ENCODE assay signal across 8 cellular contexts in the genomic region with DNA sequence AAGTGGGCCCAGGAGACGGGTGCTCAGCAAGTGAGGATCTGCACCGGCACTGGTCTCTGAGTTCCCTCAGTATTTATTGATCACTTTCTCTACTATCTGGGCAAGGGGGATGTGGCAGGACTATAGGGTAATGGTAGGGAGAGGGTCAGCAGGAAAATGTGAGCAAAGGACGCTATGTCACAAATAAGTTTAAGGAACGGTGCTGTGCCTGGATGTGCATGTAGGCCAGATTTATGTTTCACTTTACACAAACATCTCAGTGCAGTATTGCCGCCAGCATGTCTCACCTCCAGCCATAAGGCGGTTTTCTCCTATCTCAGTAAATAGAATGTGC. TPM values are rescaled to one million over a fixed set of nuclear protein-coding genes. Genes with fewer than 3 reads are reported as not detected.
DNase-seq lines count a peak whose midpoint lies in the region; ATAC-seq, FAIRE-seq and TF ChIP-seq lines count a peak whose summit lies in the region.
"Not testable (repeated sequence)": the region's sequence is repeated elsewhere in the genome, so short reads cannot be mapped to it uniquely, and the experiment has no call there.

No MANE protein-coding gene starts in this region.

- H3K27me3 ChIP-seq in SJCRH30; cardiac muscle cell; skeletal muscle satellite cell (ENCODE audit: control insufficient read depth, insufficient read depth, low read length): not testable (repeated sequence)

- intact Hi-C loops in activated T-helper 1 cell treated with anti-CD3 and anti-CD28 coated beads, Interleukin-12 subunit alpha, Interleukin-12 subunit beta, Interleukin-2, Interleukin-4 antibody, amounts not matched to agents 30 ng/mL and 10 ng/mL and 1 ng/mL, durations not matched to agents 14 hours and 24 hours and 36 hours (cut with micrococcal nuclease), result not testable (repeated sequence)

- not testable (repeated sequence) for TF ChIP-seq POLR2A in A549 (IDR thresholded peaks at IDR 0.05; ENCODE audit: low read length)

- not testable (repeated sequence) for DNase-seq in A549 (ENCODE audit: low read depth in 1 of 2, low spot score in 1 of 2); HFFc6; SJCRH30; activated T-helper 1 cell treated with anti-CD3 and anti-CD28 coated beads, Interleukin-12 subunit alpha, Interleukin-12 subunit beta, Interleukin-2, Interleukin-4 antibody, amounts not matched to agents 30 ng/mL and 10 ng/mL and 1 ng/mL, durations not matched to agents 14 hours and 24 hours and 36 hours (ENCODE audit: low spot score); chondrocyte (ENCODE audit: low spot score); cardiac muscle cell (ENCODE audit: low read depth in 1 of 2, low spot score in 1 of 2); naive thymus-derived CD8-positive, alpha-beta T cell

- peak overlapping the region; percentile 91 for H3K4me2 ChIP-seq in A549
- H3K4me2 ChIP-seq in skeletal muscle satellite cell (ENCODE audit: low read length), result peak overlapping the region; percentile 92

- H3K9me3 Mint-ChIP-seq in HFFc6; activated T-helper 1 cell treated with anti-CD3 and anti-CD28 coated beads, Interleukin-12 subunit alpha, Interleukin-12 subunit beta, Interleukin-2, Interleukin-4 antibody, amounts not matched to agents 30 ng/mL and 10 ng/mL and 1 ng/mL, durations not matched to agents 14 hours and 24 hours and 36 hours; chondrocyte (ENCODE audit: low read depth); naive thymus-derived CD8-positive, alpha-beta T cell: not testable (repeated sequence)

- not testable (repeated sequence) for H3K36me3 ChIP-seq in SJCRH30; cardiac muscle cell; skeletal muscle satellite cell (ENCODE audit: insufficient read depth, low read length)

- TF ChIP-seq RAD21 in A549 (conservative IDR thresholded peaks at IDR 0.05 in 1 of 2, IDR thresholded peaks at IDR 0.05 in 1 of 2), result not testable (repeated sequence)

- H3K9ac ChIP-seq in skeletal muscle satellite cell (ENCODE audit: low read depth, low read length), result not testable (repeated sequence)

- not testable (repeated sequence) for H3K36me3 Mint-ChIP-seq in HFFc6 (ENCODE audit: low read depth); activated T-helper 1 cell treated with anti-CD3 and anti-CD28 coated beads, Interleukin-12 subunit alpha, Interleukin-12 subunit beta, Interleukin-2, Interleukin-4 antibody, amounts not matched to agents 30 ng/mL and 10 ng/mL and 1 ng/mL, durations not matched to agents 14 hours and 24 hours and 36 hours (ENCODE audit: low read depth); chondrocyte (ENCODE audit: low read depth); naive thymus-derived CD8-positive, alpha-beta T cell

- H3K27ac Mint-ChIP-seq in HFFc6 (peak overlapping the region; percentile 86), chondrocyte (ENCODE audit: unreplicated experiment) (peak overlapping the region; percentile 95)
- H3K27ac Mint-ChIP-seq in activated T-helper 1 cell treated with anti-CD3 and anti-CD28 coated beads, Interleukin-12 subunit alpha, Interleukin-12 subunit beta, Interleukin-2, Interleukin-4 antibody, amounts not matched to agents 30 ng/mL and 10 ng/mL and 1 ng/mL, durations not matched to agents 14 hours and 24 hours and 36 hours, result peak overlapping the region; percentile 19
- peak overlapping the region in 9 of 10 donors; percentile 63 to 99 (median 96) for H3K27ac Mint-ChIP-seq in naive thymus-derived CD8-positive, alpha-beta T cell

- not testable (repeated sequence) for H3K9me3 ChIP-seq in A549; SJCRH30 (replicated peaks); cardiac muscle cell (ENCODE audit: low read depth); skeletal muscle satellite cell (replicated peaks; ENCODE audit: low read length)

- CTCF ChIA-PET in A549 (lab: Yijun Ruan, JAX), result not testable (repeated sequence)

- H3K27ac ChIP-seq in A549 (peak overlapping the region; percentile 73 to 87; a peak in 4 of 6 replicates), cardiac muscle cell (peak overlapping the region; percentile 88)
- H3K27ac ChIP-seq in SJCRH30, result not testable (repeated sequence)

- not testable (repeated sequence) for ATAC-seq in A549; naive thymus-derived CD8-positive, alpha-beta T cell

- TF ChIP-seq EP300 in A549 (IDR thresholded peaks at IDR 0.05), result not testable (repeated sequence)

- WGBS in A549 (ENCODE audit: missing lambda C conversion rate), result 86% methylated on average over 6 of the region's 6 CpGs

- peaks cover 18% of the 10 kb centered on the region for H3K4me1 Mint-ChIP-seq in HFFc6 (ENCODE audit: low read depth)
- H3K4me1 Mint-ChIP-seq in activated T-helper 1 cell treated with anti-CD3 and anti-CD28 coated beads, Interleukin-12 subunit alpha, Interleukin-12 subunit beta, Interleukin-2, Interleukin-4 antibody, amounts not matched to agents 30 ng/mL and 10 ng/mL and 1 ng/mL, durations not matched to agents 14 hours and 24 hours and 36 hours (ENCODE audit: low read depth), result peaks cover 13% of the 10 kb centered on the region
- peaks cover 23% of the 10 kb centered on the region for H3K4me1 Mint-ChIP-seq in chondrocyte (ENCODE audit: low read depth)
- H3K4me1 Mint-ChIP-seq in naive thymus-derived CD8-positive, alpha-beta T cell, result peaks cover 7 to 37% (median 28%) of the 10 kb centered on the region in 4 donors

- not testable (repeated sequence) for H3K4me3 ChIP-seq in A549; cardiac muscle cell; skeletal muscle satellite cell (ENCODE audit: low read length)
- H3K4me3 ChIP-seq in SJCRH30, result peak overlapping the region; percentile 61

- H3K27me3 Mint-ChIP-seq in HFFc6 (ENCODE audit: insufficient read depth); activated T-helper 1 cell treated with anti-CD3 and anti-CD28 coated beads, Interleukin-12 subunit alpha, Interleukin-12 subunit beta, Interleukin-2, Interleukin-4 antibody, amounts not matched to agents 30 ng/mL and 10 ng/mL and 1 ng/mL, durations not matched to agents 14 hours and 24 hours and 36 hours (ENCODE audit: insufficient read depth); chondrocyte (ENCODE audit: low read depth); naive thymus-derived CD8-positive, alpha-beta T cell: not testable (repeated sequence)

- not testable (repeated sequence) for FAIRE-seq in A549 (lab: Jason Lieb, UNC)

- TF ChIP-seq CTCF in A549 (IDR thresholded peaks at IDR 0.05); HFFc6 (IDR thresholded peaks at IDR 0.05); chondrocyte (IDR thresholded peaks at IDR 0.05); cardiac muscle cell (IDR thresholded peaks at IDR 0.05; ENCODE audit: low read depth, low read length): not testable (repeated sequence)

- POLR2A ChIA-PET in A549 (lab: Yijun Ruan, JAX); naive thymus-derived CD8-positive, alpha-beta T cell (lab: Charles Lee): not testable (repeated sequence)

- H3K4me1 ChIP-seq in A549, result peaks cover 12% of the 10 kb centered on the region; the same call in 1 of the 3 replicates
- not testable (repeated sequence) for H3K4me1 ChIP-seq in SJCRH30
- peaks cover 24% of the 10 kb centered on the region for H3K4me1 ChIP-seq in cardiac muscle cell (ENCODE audit: low read depth)
- peaks cover 21% of the 10 kb centered on the region for H3K4me1 ChIP-seq in skeletal muscle satellite cell (ENCODE audit: control insufficient read depth, insufficient read depth, low read length)

- H3K4me3 Mint-ChIP-seq in HFFc6, result peak overlapping the region; percentile 87
- peak overlapping the region; percentile 87 for H3K4me3 Mint-ChIP-seq in activated T-helper 1 cell treated with anti-CD3 and anti-CD28 coated beads, Interleukin-12 subunit alpha, Interleukin-12 subunit beta, Interleukin-2, Interleukin-4 antibody, amounts not matched to agents 30 ng/mL and 10 ng/mL and 1 ng/mL, durations not matched to agents 14 hours and 24 hours and 36 hours
- H3K4me3 Mint-ChIP-seq in chondrocyte (ENCODE audit: unreplicated experiment), result peak overlapping the region; percentile 80
- H3K4me3 Mint-ChIP-seq in naive thymus-derived CD8-positive, alpha-beta T cell, result peak overlapping the region in 9 of 10 donors; percentile 24 to 93 (median 90)

RNA-seq across cellular contexts. Expression of gene ZNF846, which starts 15.6 kb away (rescaled TPM):
- polyA plus RNA-seq in A549 (2011; rRNA removed) (3.3 and 4.5 TPM in 2 replicates), A549 (2017; fragmentation: RNase III; extraction: RNeasy Plus Mini Kit Qiagen cat#74134 plus additional on column Dnase treatment) (1.8 to 3.0 TPM (median 2.1 TPM) in 3 replicates), cardiac muscle cell (15.6 and 19.0 TPM in 2 replicates)
- polyA plus RNA-seq in A549 (2012; cell fraction: cytosol; rRNA removed), result 0.62 and 0.75 TPM in 2 replicates
- polyA plus RNA-seq in A549 (2012; cell fraction: nucleus; rRNA removed), result 0.44 and 0.83 TPM in 2 replicates
- 1.3 and 2.6 TPM in 2 replicates for polyA minus RNA-seq in A549 (2011; rRNA and poly(A)+ RNA removed)
- 1 to 10 TPM; 3.9 to 6.2 (median 4.9) TPM for total RNA-seq in HFFc6 (2021; fragmentation: NEBNext Ultra II Directional; extraction: Animal tissue kit (Norgen Biotek cat#: 25700))
- 0.89 and 3.1 TPM in 2 replicates for total RNA-seq in SJCRH30 (2014; rRNA removed; shearing (Covaris generic))
- 2.3 and 2.4 TPM in 2 replicates for total RNA-seq in activated T-helper 1 cell treated with anti-CD3 and anti-CD28 coated beads, Interleukin-12 subunit alpha, Interleukin-12 subunit beta, Interleukin-2, Interleukin-4 antibody, amounts not matched to agents 30 ng/mL and 10 ng/mL and 1 ng/mL, durations not matched to agents 14 hours and 24 hours and 36 hours
- total RNA-seq in chondrocyte (18.8 to 20.3 TPM (median 19.4 TPM) in 3 replicates), cardiac muscle cell (14.4 and 17.2 TPM in 2 replicates)
- total RNA-seq in naive thymus-derived CD8-positive, alpha-beta T cell, result 10 to 100 TPM; 29.5 to 34.0 TPM
- polyA plus RNA-seq in naive thymus-derived CD8-positive, alpha-beta T cell, result 10 to 100 TPM in 1 of 3 donors, 1 to 10 TPM in 2; 6.0 to 10.6 (median 9.5) TPM
- 4.8 and 10.6 TPM in 2 replicates for total RNA-seq in skeletal muscle satellite cell (2012; rRNA removed)

RNA-seq across cellular contexts. Expression of gene FBXL12, which starts 34.7 kb away (rescaled TPM):
- polyA plus RNA-seq in A549 (2011; rRNA removed) (10.3 and 12.3 TPM in 2 replicates), A549 (2017; fragmentation: RNase III; extraction: RNeasy Plus Mini Kit Qiagen cat#74134 plus additional on column Dnase treatment) (10.5 to 11.9 TPM (median 10.5 TPM) in 3 replicates), cardiac muscle cell (47.5 and 49.7 TPM in 2 replicates)
- polyA plus RNA-seq in A549 (2012; cell fraction: cytosol; rRNA removed), result 16.8 and 25.2 TPM in 2 replicates
- 51.0 and 75.3 TPM in 2 replicates for polyA plus RNA-seq in A549 (2012; cell fraction: nucleus; rRNA removed)
- polyA minus RNA-seq in A549 (2011; rRNA and poly(A)+ RNA removed), result 7.4 TPM in 2 replicates
- 10 to 100 TPM; 25.2 to 29.0 (median 27.2) TPM for total RNA-seq in HFFc6 (2021; fragmentation: NEBNext Ultra II Directional; extraction: Animal tissue kit (Norgen Biotek cat#: 25700))
- 20.0 and 20.6 TPM in 2 replicates for total RNA-seq in SJCRH30 (2014; rRNA removed; shearing (Covaris generic))
- 19.4 and 20.7 TPM in 2 replicates for total RNA-seq in activated T-helper 1 cell treated with anti-CD3 and anti-CD28 coated beads, Interleukin-12 subunit alpha, Interleukin-12 subunit beta, Interleukin-2, Interleukin-4 antibody, amounts not matched to agents 30 ng/mL and 10 ng/mL and 1 ng/mL, durations not matched to agents 14 hours and 24 hours and 36 hours
- total RNA-seq in chondrocyte (24.2 to 27.8 TPM (median 26.7 TPM) in 3 replicates), cardiac muscle cell (65.6 and 106 TPM in 2 replicates)
- total RNA-seq in naive thymus-derived CD8-positive, alpha-beta T cell, result 10 to 100 TPM; 38.0 to 42.1 TPM
- 10 to 100 TPM in 1 of 3 donors, 1 to 10 TPM in 2; 8.3 to 15.6 (median 8.5) TPM for polyA plus RNA-seq in naive thymus-derived CD8-positive, alpha-beta T cell
- total RNA-seq in skeletal muscle satellite cell (2012; rRNA removed), result 16.8 and 22.3 TPM in 2 replicates

RNA-seq across cellular contexts. Expression of gene UBL5, which starts 43.6 kb away (rescaled TPM):
- 461 and 519 TPM in 2 replicates for polyA plus RNA-seq in A549 (2011; rRNA removed)
- 707 and 1,156 TPM in 2 replicates for polyA plus RNA-seq in A549 (2012; cell fraction: cytosol; rRNA removed)
- polyA plus RNA-seq in A549 (2012; cell fraction: nucleus; rRNA removed), result 278 and 615 TPM in 2 replicates
- 451 to 474 TPM (median 460 TPM) in 3 replicates for polyA plus RNA-seq in A549 (2017; fragmentation: RNase III; extraction: RNeasy Plus Mini Kit Qiagen cat#74134 plus additional on column Dnase treatment)
- polyA minus RNA-seq in A549 (2011; rRNA and poly(A)+ RNA removed), result 61.9 and 69.7 TPM in 2 replicates
- total RNA-seq in HFFc6 (2021; fragmentation: NEBNext Ultra II Directional; extraction: Animal tissue kit (Norgen Biotek cat#: 25700)), result 100 to 1,000 TPM; 365 to 483 (median 418) TPM
- total RNA-seq in SJCRH30 (2014; rRNA removed; shearing (Covaris generic)), result 250 and 326 TPM in 2 replicates
- total RNA-seq in activated T-helper 1 cell treated with anti-CD3 and anti-CD28 coated beads, Interleukin-12 subunit alpha, Interleukin-12 subunit beta, Interleukin-2, Interleukin-4 antibody, amounts not matched to agents 30 ng/mL and 10 ng/mL and 1 ng/mL, durations not matched to agents 14 hours and 24 hours and 36 hours, result 338 and 351 TPM in 2 replicates
- 265 to 294 TPM (median 265 TPM) in 3 replicates for total RNA-seq in chondrocyte
- 511 and 816 TPM in 2 replicates for total RNA-seq in cardiac muscle cell
- polyA plus RNA-seq in cardiac muscle cell, result 870 and 943 TPM in 2 replicates
- total RNA-seq in naive thymus-derived CD8-positive, alpha-beta T cell, result 100 to 1,000 TPM; 222 to 232 TPM
- polyA plus RNA-seq in naive thymus-derived CD8-positive, alpha-beta T cell, result 100 to 1,000 TPM; 694 to 819 (median 701) TPM
- total RNA-seq in skeletal muscle satellite cell (2012; rRNA removed), result 234 and 301 TPM in 2 replicates

RNA-seq across cellular contexts. Expression of gene PIN1, which starts 51.0 kb away (rescaled TPM):
- polyA plus RNA-seq in A549 (2011; rRNA removed) (20.5 and 30.0 TPM in 2 replicates), A549 (2017; fragmentation: RNase III; extraction: RNeasy Plus Mini Kit Qiagen cat#74134 plus additional on column Dnase treatment) (56.6 to 61.0 TPM (median 58.5 TPM) in 3 replicates), cardiac muscle cell (270 and 309 TPM in 2 replicates)
- 109 and 135 TPM in 2 replicates for polyA plus RNA-seq in A549 (2012; cell fraction: cytosol; rRNA removed)
- 99.3 and 107 TPM in 2 replicates for polyA plus RNA-seq in A549 (2012; cell fraction: nucleus; rRNA removed)
- 10.6 and 11.9 TPM in 2 replicates for polyA minus RNA-seq in A549 (2011; rRNA and poly(A)+ RNA removed)
- total RNA-seq in HFFc6 (2021; fragmentation: NEBNext Ultra II Directional; extraction: Animal tissue kit (Norgen Biotek cat#: 25700)), result 100 to 1,000 TPM; 113 to 153 (median 120) TPM
- total RNA-seq in SJCRH30 (2014; rRNA removed; shearing (Covaris generic)), result 90.1 and 105 TPM in 2 replicates
- 86.4 and 87.3 TPM in 2 replicates for total RNA-seq in activated T-helper 1 cell treated with anti-CD3 and anti-CD28 coated beads, Interleukin-12 subunit alpha, Interleukin-12 subunit beta, Interleukin-2, Interleukin-4 antibody, amounts not matched to agents 30 ng/mL and 10 ng/mL and 1 ng/mL, durations not matched to agents 14 hours and 24 hours and 36 hours
- total RNA-seq in chondrocyte (64.5 to 78.4 TPM (median 65.5 TPM) in 3 replicates), cardiac muscle cell (221 and 282 TPM in 2 replicates)
- 10 to 100 TPM; 63.3 to 65.6 TPM for total RNA-seq in naive thymus-derived CD8-positive, alpha-beta T cell
- polyA plus RNA-seq in naive thymus-derived CD8-positive, alpha-beta T cell, result 100 to 1,000 TPM in 1 of 3 donors, 10 to 100 TPM in 2; 85.3 to 126 (median 95.8) TPM
- total RNA-seq in skeletal muscle satellite cell (2012; rRNA removed), result 78.3 and 82.3 TPM in 2 replicates

Comparison
In these comparisons a context has a peak if more than half of its experiments do, and no peak if none do; other contexts are left out.
1. H3K27ac Mint-ChIP-seq: peak in every context shown above with its lines; median percentile 96 in naive thymus-derived CD8-positive, alpha-beta T cell; 95 in chondrocyte; 86 in HFFc6; 19 in activated T-helper 1 cell treated with anti-CD3 and anti-CD28 coated beads, Interleukin-12 subunit alpha, Interleukin-12 subunit beta, Interleukin-2, Interleukin-4 antibody, amounts not matched to agents 30 ng/mL and 10 ng/mL and 1 ng/mL, durations not matched to agents 14 hours and 24 hours and 36 hours.